In genomic region chr19:18453269-18454024, GRCh38 we compare ENCODE assay signal across 20 cellular contexts. TPM values are rescaled to one million over a fixed set of nuclear protein-coding genes. Genes with fewer than 3 reads are reported as not detected.
DNase-seq lines count a peak whose midpoint lies in the region; ATAC-seq, FAIRE-seq and TF ChIP-seq lines count a peak whose summit lies in the region.
"Had no signal": no experiment of that assay in that cellular context is flagged by ENCODE, and none has a peak within 500 bp of the region (broad histone marks: within the 10 kb centered on the region; RNA-seq: fewer than 3 reads in every experiment).

No MANE protein-coding gene starts in this region.

- peaks cover 34% of the 10 kb centered on the region for H3K4me1 ChIP-seq in osteoblast (ENCODE audit: insufficient read depth, low read length)

- peak overlapping the region; percentile 59 for H3K27ac ChIP-seq in osteoblast (ENCODE audit: low read depth, low read length)
- H3K27ac ChIP-seq: suprapubic skin had no signal

- peaks cover 69% of the 10 kb centered on the region for H4K20me1 ChIP-seq in osteoblast (ENCODE audit: insufficient read depth, low read length)

- ATAC-seq in GM18870 (IDR thresholded peaks at IDR 0.05; ENCODE audit: unreplicated experiment) = no peak
- ATAC-seq: activated T-cell treated with anti-CD3 and anti-CD28 coated beads, Interleukin-2, amount 50 U/mL, for 72 hours; left ventricle myocardium superior had no signal

- H3K4me3 ChIP-seq in bronchial epithelial cell (ENCODE audit: low read depth, low read length) = no peak overlapping the region
- no peak overlapping the region for H3K4me3 ChIP-seq in osteoblast (ENCODE audit: insufficient read depth, low read length)
- H3K4me3 ChIP-seq: suprapubic skin had no signal

- H3K36me3 ChIP-seq in bronchial epithelial cell (ENCODE audit: control insufficient read depth, insufficient read depth, low read length) (peaks cover 37% of the 10 kb centered on the region), osteoblast (ENCODE audit: insufficient read depth, low read length) (peaks cover 36% of the 10 kb centered on the region)

- H3K4me2 ChIP-seq in osteoblast (ENCODE audit: insufficient read depth, low read length) = no peak overlapping the region

- no peaks in the 10 kb centered on the region for H3K9me3 ChIP-seq in osteoblast (ENCODE audit: low read depth, low read length)
- H3K9me3 ChIP-seq: suprapubic skin had no signal

- in situ Hi-C loops in KBM-7 (cut with MboI; ENCODE audit: low pct_unique_long_range_greater_than_20kb, low sequenced_read_pairs) = loop anchor here (25.0 kb wide), 1 partner anchor 409 kb away; no protein-coding TSS in a partner anchor

- TF ChIP-seq CTCF in bronchial epithelial cell (IDR thresholded peaks at IDR 0.05; ENCODE audit: insufficient read depth, low read length, severe bottlenecking) (no peak), osteoblast (IDR thresholded peaks at IDR 0.05; ENCODE audit: extremely low read depth, low read depth, low read length) (no peak)

- peak; percentile 76 for FAIRE-seq in bronchial epithelial cell (lab: Jason Lieb, UNC)

- H2AFZ ChIP-seq in osteoblast (ENCODE audit: low read length) = no peak overlapping the region

- DNase-seq in ELR (ENCODE audit: low read depth) (peak; percentile 65), M059J (ENCODE audit: low read depth) (peak; percentile 79), bronchial epithelial cell (ENCODE audit: low read depth) (peak; percentile 43), osteoblast (ENCODE audit: insufficient read length, low spot score, missing footprints) (peak; percentile 85), DMS 273 (lab: John Stamatoyannopoulos, UW; ENCODE audit: unreplicated experiment) (no peak), KBM-7 (no peak), SK-N-DZ (ENCODE audit: low spot score) (no peak)
- DNase-seq: activated CD4-positive, alpha-beta T cell treated with anti-CD3 and anti-CD28 coated beads, Interleukin-2, amount 50 U/mL, for 1 hour; activated T-cell treated with anti-CD3 and anti-CD28 coated beads, Interleukin-2, amount 50 U/mL, for 72 hours; CD4-positive, alpha-beta T cell; GDM1; left ventricle myocardium superior; naive B cell; NCI-H82; retina; Right ventricle myocardium superior; stimulated activated CD4-positive, alpha-beta T cell treated with anti-CD3 and anti-CD28 coated beads, Interleukin-1b, Interleukin-23, amount 100 ng/mL, for 48 hours had no signal

- no peaks in the 10 kb centered on the region for H3K27me3 ChIP-seq in bronchial epithelial cell (ENCODE audit: control insufficient read depth, insufficient read depth, low read length)
- no peaks in the 10 kb centered on the region for H3K27me3 ChIP-seq in osteoblast (ENCODE audit: insufficient read depth, low read length)
- H3K27me3 ChIP-seq: suprapubic skin had no signal

- H3K79me2 ChIP-seq in osteoblast (ENCODE audit: insufficient read depth, low read length) = peaks cover 37% of the 10 kb centered on the region

RNA-seq across cellular contexts. Expression of gene ISYNA1, which starts 15.5 kb away (rescaled TPM):
- 6.2 and 8.9 TPM in 2 replicates for total RNA-seq in M059J (2014; rRNA removed; shearing (Covaris generic))
- total RNA-seq in bronchial epithelial cell (6.7 and 15.3 TPM in 2 replicates), osteoblast (7.7 and 8.0 TPM in 2 replicates)
- 121 and 123 TPM in 2 replicates for polyA plus RNA-seq in SK-N-DZ (2014; cell fraction: cytosol; rRNA removed)
- 702 and 880 TPM in 2 replicates for polyA plus RNA-seq in SK-N-DZ (2014; cell fraction: nucleus; rRNA removed)

RNA-seq across cellular contexts. Expression of gene SSBP4, which starts 34.2 kb away (rescaled TPM):
- 55.3 and 61.9 TPM in 2 replicates for total RNA-seq in M059J (2014; rRNA removed; shearing (Covaris generic))
- total RNA-seq in bronchial epithelial cell = 13.2 and 17.1 TPM in 2 replicates
- 77.8 and 90.8 TPM in 2 replicates for total RNA-seq in osteoblast
- 123 and 163 TPM in 2 replicates for polyA plus RNA-seq in SK-N-DZ (2014; cell fraction: cytosol; rRNA removed)
- polyA plus RNA-seq in SK-N-DZ (2014; cell fraction: nucleus; rRNA removed) = 351 and 529 TPM in 2 replicates

RNA-seq across cellular contexts. Expression of gene LRRC25, which starts 56.0 kb away (rescaled TPM):
- not detected in 2 replicates for total RNA-seq in M059J (2014; rRNA removed; shearing (Covaris generic))
- total RNA-seq in bronchial epithelial cell (under 0.01 TPM in 1 of 2 replicates, not detected in the other), osteoblast (0.88 and 1.1 TPM in 2 replicates)
- 0.10 TPM in 1 of 2 replicates, not detected in the other for polyA plus RNA-seq in SK-N-DZ (2014; cell fraction: cytosol; rRNA removed)
- not detected in 2 replicates for polyA plus RNA-seq in SK-N-DZ (2014; cell fraction: nucleus; rRNA removed)
- total RNA-seq: activated T-cell treated with anti-CD3 and anti-CD28 coated beads, Interleukin-2, amount 50 U/mL, for 72 hours; T-helper 2 cell treated with Interferon-gamma antibody and Interleukin-4, amounts not matched to agents 100 ng/mL and 5 ng/mL, for 36 hours had no signal

Comparison
In these comparisons a context has a peak if more than half of its experiments do, and no peak if none do; other contexts are left out.
1. DNase-seq: peak in ELR (single experiment), M059J (single experiment), bronchial epithelial cell (single experiment) and osteoblast (single experiment); none in DMS 273 (single experiment), KBM-7 (single experiment) and SK-N-DZ (single experiment).